In the genomic region with DNA sequence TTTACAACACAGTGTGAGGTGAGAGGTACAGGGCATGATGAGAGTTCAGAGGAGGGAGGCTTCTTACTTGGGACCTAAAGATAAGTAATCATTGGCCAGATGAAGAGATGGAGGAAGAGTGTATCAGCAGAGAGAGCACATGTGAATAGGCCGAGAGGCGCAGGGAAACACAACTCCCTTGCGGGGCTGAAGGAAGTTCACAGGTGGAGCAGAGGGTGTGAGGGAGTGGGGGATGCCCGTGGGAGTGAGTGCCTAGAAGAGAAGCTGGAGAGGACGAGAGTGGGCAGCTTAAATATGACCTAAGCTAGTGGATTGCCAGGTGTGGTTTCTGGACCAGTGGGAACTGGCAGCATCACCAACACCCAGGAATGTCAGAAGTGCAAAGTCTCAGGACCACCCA, we compare ENCODE assay signal across 9 cellular contexts.
"Had no signal": no experiment of that assay in that cellular context is flagged by ENCODE, and none has a peak within 500 bp of the region (broad histone marks: within the 10 kb centered on the region; RNA-seq: fewer than 3 reads in every experiment).

No MANE protein-coding gene starts in this region.

- H3K36me3 Mint-ChIP-seq: activated naive CD4-positive, alpha-beta T cell treated with anti-CD3 and anti-CD28 coated beads, Interleukin-2, amount 50 U/mL, for 72 hours; brain; natural killer cell had no signal

- H3K79me2 ChIP-seq: hepatocyte had no signal

- H3K27me3 Mint-ChIP-seq: brain had no signal

- H3K4me1 ChIP-seq: colonic mucosa, esophagus muscularis mucosa, left ventricle myocardium inferior, transverse colon had no signal

- H3K9me3 Mint-ChIP-seq: activated naive CD4-positive, alpha-beta T cell treated with anti-CD3 and anti-CD28 coated beads, Interleukin-2, amount 50 U/mL, for 72 hours; brain; natural killer cell had no signal

- H2AFZ ChIP-seq: hepatocyte had no signal

- H3K27me3 ChIP-seq: colonic mucosa, esophagus muscularis mucosa, transverse colon had no signal

- H3K9me3 ChIP-seq: colonic mucosa, esophagus muscularis mucosa, left ventricle myocardium inferior, transverse colon had no signal

- H3K36me3 ChIP-seq: colonic mucosa, esophagus muscularis mucosa, left ventricle myocardium inferior, transverse colon had no signal

- H3K4me1 Mint-ChIP-seq: brain, natural killer cell had no signal

- H3K27ac ChIP-seq: colonic mucosa, esophagus muscularis mucosa, hepatocyte, left ventricle myocardium inferior, transverse colon had no signal

- H3K4me2 ChIP-seq: hepatocyte had no signal

- H3K4me3 Mint-ChIP-seq: activated CD8-positive, alpha-beta T cell treated with anti-CD3 and anti-CD28 coated beads, Interleukin-2, amount 10 ng/mL, durations not matched to agents 7 days and 5 days; brain; natural killer cell had no signal

- H3K4me3 ChIP-seq: colonic mucosa, esophagus muscularis mucosa, hepatocyte, left ventricle myocardium inferior, transverse colon had no signal

- H3K27ac Mint-ChIP-seq: activated CD8-positive, alpha-beta T cell treated with anti-CD3 and anti-CD28 coated beads, Interleukin-2, amount 10 ng/mL, durations not matched to agents 7 days and 5 days; activated naive CD4-positive, alpha-beta T cell treated with anti-CD3 and anti-CD28 coated beads, Interleukin-2, amount 50 U/mL, for 72 hours; natural killer cell had no signal
